8 cellular contexts compared by ENCODE assay signal in genomic region chr14:22070119-22070982, GRCh38.
DNase-seq lines count a peak whose midpoint lies in the region; ATAC-seq and TF ChIP-seq lines count a peak whose summit lies in the region.

No MANE protein-coding gene starts in this region.

- dilution Hi-C loops in IMR-90 (cut with HindIII; ENCODE audit: low sequenced_read_pairs, unreplicated experiment): no loop called here

- DNase-seq in Right ventricle myocardium inferior (ENCODE audit: missing footprints) (peak; percentile 76), right atrium auricular region (ENCODE audit: low spot score) (no peak), IMR-90 (no peak), suprapubic skin (ENCODE audit: low spot score in 2 of 2) (no peak), dedifferentiated amniotic fluid mesenchymal stem cell (ENCODE audit: extremely low spot score) (no peak)
- DNase-seq in activated T-cell treated with anti-CD3 and anti-CD28 coated beads, Interleukin-2, amount 50 U/mL, for 4 hours: peak; percentile 36

- H3K18ac ChIP-seq in IMR-90 (ENCODE audit: low read depth, low read length): no peak overlapping the region

- CTCF ChIA-PET in IMR-90 (lab: Yijun Ruan, JAX): no interaction called here

- ATAC-seq in Right ventricle myocardium inferior (no peak), IMR-90 (ENCODE audit: low read depth) (no peak), HG03469 (IDR thresholded peaks at IDR 0.05; ENCODE audit: unreplicated experiment) (no peak)
- peak; percentile 91 to 93 for ATAC-seq in activated T-cell treated with anti-CD3 and anti-CD28 coated beads, Interleukin-2, amount 50 U/mL, for 4 hours

- intact Hi-C loops in Right ventricle myocardium inferior (cut with DNase I) (no loop called here), IMR-90 (cut with micrococcal nuclease) (no loop called here)

- H3K9me3 Mint-ChIP-seq in activated T-cell treated with anti-CD3 and anti-CD28 coated beads, Interleukin-2, amount 50 U/mL, for 4 hours: no peaks in the 10 kb centered on the region

- H3K4me2 ChIP-seq in IMR-90 (ENCODE audit: low read depth, low read length): peak overlapping the region; percentile 65

- in situ Hi-C loops in IMR-90 (cut with MboI; ENCODE audit: low sequenced_read_pairs): no loop called here

- no peak for TF ChIP-seq EP300 in suprapubic skin (IDR thresholded peaks at IDR 0.05)

- H3K4me1 ChIP-seq in right atrium auricular region: peaks cover 0 to 10% of the 10 kb centered on the region in 2 donors
- no peaks in the 10 kb centered on the region for H3K4me1 ChIP-seq in IMR-90 (ENCODE audit: control insufficient read depth, insufficient read depth, low read length)
- peaks cover 6% of the 10 kb centered on the region for H3K4me1 ChIP-seq in suprapubic skin

- no peak overlapping the region for H2BK15ac ChIP-seq in IMR-90 (ENCODE audit: low read depth, low read length)

- peaks cover 41% of the 10 kb centered on the region for H3K4me1 Mint-ChIP-seq in activated T-cell treated with anti-CD3 and anti-CD28 coated beads, Interleukin-2, amount 50 U/mL, for 4 hours (ENCODE audit: low read depth)

- H3K27ac ChIP-seq in right atrium auricular region: no peak overlapping the region
- no peak overlapping the region for H3K27ac ChIP-seq in IMR-90 (ENCODE audit: insufficient read depth, low read length)
- H3K27ac ChIP-seq in suprapubic skin: no peak overlapping the region

- TF ChIP-seq CTCF in right atrium auricular region (IDR thresholded peaks at IDR 0.05) (no peak), IMR-90 (conservative IDR thresholded peaks at IDR 0.05; ENCODE audit: low read depth, low read length) (no peak), suprapubic skin (IDR thresholded peaks at IDR 0.05) (no peak)

- no peak overlapping the region for H3K56ac ChIP-seq in IMR-90 (ENCODE audit: extremely low read depth, insufficient read depth, low read length)

- H3K36me3 ChIP-seq in right atrium auricular region (no peaks in the 10 kb centered on the region), IMR-90 (ENCODE audit: control insufficient read depth, insufficient read depth, low read length) (no peaks in the 10 kb centered on the region), suprapubic skin (no peaks in the 10 kb centered on the region)

- H3K23ac ChIP-seq in IMR-90 (ENCODE audit: low read depth, low read length): no peak overlapping the region

- no peak overlapping the region for H3K14ac ChIP-seq in IMR-90 (replicated peaks; ENCODE audit: low read depth, low read length)

- no peak overlapping the region for H3K4me3 ChIP-seq in right atrium auricular region
- no peak overlapping the region for H3K4me3 ChIP-seq in IMR-90 (ENCODE audit: insufficient read depth, low read depth, low read length)
- H3K4me3 ChIP-seq in iPS-11a (ENCODE audit: low read depth, low read length): peak overlapping the region; percentile 28
- peak overlapping the region; percentile 13 for H3K4me3 ChIP-seq in suprapubic skin

- BruUV-seq in IMR-90 (replicated peaks; lab: Mats Ljungman, UMichigan): no TSS peak

- H3K9me1 ChIP-seq in IMR-90 (ENCODE audit: insufficient read depth, low read length): no peaks in the 10 kb centered on the region

- no peak overlapping the region for H4K91ac ChIP-seq in IMR-90 (ENCODE audit: insufficient read depth, low read depth, low read length)

- H4K5ac ChIP-seq in IMR-90 (ENCODE audit: low read depth, low read length): no peak overlapping the region

- TF ChIP-seq POLR2A in IMR-90 (IDR thresholded peaks at IDR 0.05; ENCODE audit: low read depth, low read length) (no peak), suprapubic skin (IDR thresholded peaks at IDR 0.05) (no peak)

- no peaks in the 10 kb centered on the region for H3K27me3 Mint-ChIP-seq in activated T-cell treated with anti-CD3 and anti-CD28 coated beads, Interleukin-2, amount 50 U/mL, for 4 hours (ENCODE audit: low read depth)

- H2AK9ac ChIP-seq in IMR-90 (replicated peaks; ENCODE audit: low read depth, low read length, poor library complexity): no peak overlapping the region

- no peak overlapping the region for H2BK20ac ChIP-seq in IMR-90 (ENCODE audit: low read depth, low read length)

- no peaks in the 10 kb centered on the region for H3K36me3 Mint-ChIP-seq in activated T-cell treated with anti-CD3 and anti-CD28 coated beads, Interleukin-2, amount 50 U/mL, for 4 hours (ENCODE audit: insufficient read depth)

- H3K27me3 ChIP-seq in right atrium auricular region: no peaks in the 10 kb centered on the region
- H3K27me3 ChIP-seq in IMR-90 (ENCODE audit: control insufficient read depth, insufficient read depth, low read length): peaks cover 6% of the 10 kb centered on the region
- no peaks in the 10 kb centered on the region for H3K27me3 ChIP-seq in suprapubic skin

- H2BK120ac ChIP-seq in IMR-90 (ENCODE audit: low read depth, low read length): no peak overlapping the region

- 9% methylated on average over 4 of the region's 12 CpGs; no CpG with 5 or more reads in 1 of the 2 experiments for WGBS in IMR-90 (ENCODE audit: extremely low coverage in 2 of 2, insufficient read length in 1 of 2), 2 experiments
- WGBS in suprapubic skin: 2% methylated on average over 12 of the region's 12 CpGs

- no peaks in the 10 kb centered on the region for H4K20me1 ChIP-seq in IMR-90 (ENCODE audit: insufficient read depth, low read length)

- TF ChIP-seq RAD21 in IMR-90 (IDR thresholded peaks at IDR 0.05; ENCODE audit: low read length): no peak

- peak overlapping the region; percentile 83 for H3K4me3 Mint-ChIP-seq in activated T-cell treated with anti-CD3 and anti-CD28 coated beads, Interleukin-2, amount 50 U/mL, for 4 hours

- no peaks in the 10 kb centered on the region for H3K79me1 ChIP-seq in IMR-90 (ENCODE audit: low read depth in 1 of 2, low read length in 2 of 2)

- H3K9ac ChIP-seq in IMR-90 (ENCODE audit: low read depth, low read length): no peak overlapping the region

- no peak overlapping the region for H3K4ac ChIP-seq in IMR-90 (ENCODE audit: low read depth, low read length)

- peaks cover 0 to 7% of the 10 kb centered on the region in 2 donors for H3K9me3 ChIP-seq in right atrium auricular region
- H3K9me3 ChIP-seq in IMR-90 (ENCODE audit: control insufficient read depth, insufficient read depth, low read length): no peaks in the 10 kb centered on the region
- no peaks in the 10 kb centered on the region for H3K9me3 ChIP-seq in suprapubic skin

- H4K8ac ChIP-seq in IMR-90 (ENCODE audit: low read depth in 2 of 2, low read length in 2 of 2): no peak overlapping the region

- POLR2A ChIA-PET in IMR-90 (lab: Charles Lee; ENCODE audit: unreplicated experiment): no interaction called here

- H2AFZ ChIP-seq in IMR-90 (replicated peaks; ENCODE audit: low read length, poor library complexity): no peak overlapping the region

- H2BK5ac ChIP-seq in IMR-90 (ENCODE audit: low read depth, low read length, poor library complexity, severe bottlenecking): no peak overlapping the region

- H2AK5ac ChIP-seq in IMR-90 (ENCODE audit: low read depth, low read length): no peak overlapping the region

TF ChIP-seq in IMR-90, 13 proteins besides CTCF, POLR2A, EP300 and RAD21:
- TF ChIP-seq MAZ (IDR thresholded peaks at IDR 0.05; ENCODE audit: borderline replicate concordance, low read depth, low read length): no peak
- TF ChIP-seq MAFK (IDR thresholded peaks at IDR 0.05; ENCODE audit: low read depth, low read length): no peak
- no peak for TF ChIP-seq CEBPB (IDR thresholded peaks at IDR 0.05; ENCODE audit: low read depth, low read length)
- TF ChIP-seq BHLHE40 (IDR thresholded peaks at IDR 0.05; ENCODE audit: low read depth, low read length): no peak
- TF ChIP-seq MXI1 (IDR thresholded peaks at IDR 0.05; ENCODE audit: borderline replicate concordance, low read depth, low read length): no peak
- no peak for TF ChIP-seq NFE2L2 (IDR thresholded peaks at IDR 0.05; ENCODE audit: low read depth, low read length)
- TF ChIP-seq RCOR1 (IDR thresholded peaks at IDR 0.05; ENCODE audit: insufficient replicate concordance, low read length): no peak
- TF ChIP-seq FOS (IDR thresholded peaks at IDR 0.05; ENCODE audit: low read depth, low read length): no peak
- no peak for TF ChIP-seq ELK1 (IDR thresholded peaks at IDR 0.05; ENCODE audit: borderline replicate concordance, low read depth, low read length)
TF ChIP-seq in IMR-90: peak in this region for 0.

Comparison
In these comparisons a context has a peak if more than half of its experiments do, and no peak if none do; other contexts are left out.
1. DNase-seq: peak in Right ventricle myocardium inferior (single experiment) and activated T-cell treated with anti-CD3 and anti-CD28 coated beads, Interleukin-2, amount 50 U/mL, for 4 hours (single experiment); none in right atrium auricular region (single experiment), IMR-90 (single experiment), suprapubic skin (0 of 2) and dedifferentiated amniotic fluid mesenchymal stem cell (single experiment).
2. ATAC-seq: peak in activated T-cell treated with anti-CD3 and anti-CD28 coated beads, Interleukin-2, amount 50 U/mL, for 4 hours (2 of 2); none in Right ventricle myocardium inferior (single experiment), IMR-90 (single experiment) and HG03469 (single experiment).
3. H3K4me3 ChIP-seq: peak in iPS-11a (single experiment) and suprapubic skin (single experiment); none in right atrium auricular region (0 of 2) and IMR-90 (single experiment).